ENCODE assay signal across 24 cellular contexts in the genomic region with DNA sequence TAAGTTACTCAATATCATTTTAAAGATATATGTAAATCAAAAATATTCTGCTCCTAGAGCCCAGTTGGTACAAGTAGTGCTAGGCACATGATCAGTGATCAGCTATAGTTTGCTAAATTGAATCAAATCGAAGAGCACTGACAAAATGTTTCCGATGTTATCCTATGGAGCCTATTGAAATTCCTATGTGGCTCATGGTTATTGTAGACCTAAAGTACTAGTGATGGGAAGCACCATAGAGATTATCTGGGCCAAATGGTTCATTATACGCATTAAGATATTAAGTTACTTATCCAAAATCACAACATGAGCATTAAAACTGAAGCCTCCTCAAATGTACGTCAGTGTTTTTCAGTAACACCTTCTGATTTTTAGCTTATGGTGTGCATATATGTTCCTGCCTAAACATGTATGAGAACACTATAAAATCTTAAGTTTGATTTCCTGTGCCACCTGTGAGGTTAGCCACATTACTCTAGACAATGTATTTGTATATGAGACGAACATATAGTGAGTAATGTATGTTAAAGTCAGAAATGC.
"Had no signal": no experiment of that assay in that cellular context is flagged by ENCODE, and none has a peak within 500 bp of the region (broad histone marks: within the 10 kb centered on the region; RNA-seq: fewer than 3 reads in every experiment).

No MANE protein-coding gene starts in this region.

- DNase-seq: activated CD4-positive, alpha-beta T cell treated with anti-CD3 and anti-CD28 coated beads for 4 hours; activated CD4-positive, alpha-beta T cell treated with anti-CD3 and anti-CD28 coated beads, Interleukin-2, amount 50 U/mL, for 48 hours; activated CD4-positive, CD25-positive, alpha-beta regulatory T cell; activated effector memory CD4-positive, alpha-beta T cell treated with Interleukin-2 at 50 U/mL for 16 hours; activated naive CD4-positive, alpha-beta T cell treated with anti-CD3 and anti-CD28 coated beads for 36 hours; activated T-cell treated with anti-CD3 and anti-CD28 coated beads, Interleukin-2, amount 50 U/mL, for 72 hours; amygdala; cortex of kidney; heart right ventricle; immature natural killer cell; kidney glomerular epithelial cell; left lung; naive thymus-derived CD8-positive, alpha-beta T cell; posterior cingulate gyrus; sigmoid colon; stimulated activated CD4-positive, alpha-beta T cell treated with anti-CD3 and anti-CD28 coated beads, Interleukin-2, amount 100 ng/mL, for 48 hours; stimulated activated naive CD4-positive, alpha-beta T cell; testis; trophoblast cell; uterus had no signal

- H3K36me3 ChIP-seq: cardiac muscle cell, heart right ventricle, left lung, neural progenitor cell, sigmoid colon, uterus had no signal

- H2AFZ ChIP-seq: neural progenitor cell had no signal

- H3K9me3 ChIP-seq: sigmoid colon, testis, uterus had no signal

- H3K4me2 ChIP-seq: neural progenitor cell, smooth muscle cell had no signal

- H3K4me3 ChIP-seq: cardiac muscle cell, heart right ventricle, left lung, lung, neural progenitor cell, sigmoid colon, smooth muscle cell, testis, uterus had no signal

- H3K9ac ChIP-seq: neural progenitor cell had no signal

- H3K27ac ChIP-seq: cardiac muscle cell, heart right ventricle, left lung, neural progenitor cell, sigmoid colon, testis, uterus had no signal

- H3K4me1 ChIP-seq: heart right ventricle, left lung, uterus had no signal

- H3K27me3 ChIP-seq: cardiac muscle cell, heart right ventricle, left lung, neural progenitor cell, sigmoid colon, testis, uterus had no signal

- ATAC-seq: activated T-cell treated with anti-CD3 and anti-CD28 coated beads, Interleukin-2, amount 50 U/mL, for 72 hours; heart right ventricle; left lung; naive thymus-derived CD8-positive, alpha-beta T cell had no signal
